24 cellular contexts compared by ENCODE assay signal in genomic region chr3:170024581-170024980, GRCh38. TPM values are rescaled to one million over a fixed set of nuclear protein-coding genes. Genes with fewer than 3 reads are reported as not detected.
"Had no signal": no experiment of that assay in that cellular context is flagged by ENCODE, and none has a peak within 500 bp of the region (broad histone marks: within the 10 kb centered on the region; RNA-seq: fewer than 3 reads in every experiment).

No MANE protein-coding gene starts in this region.

- H3K27ac Mint-ChIP-seq: activated CD4-positive, alpha-beta memory T cell treated with anti-CD3 and anti-CD28 coated beads for 36 hours; activated CD4-positive, alpha-beta T cell treated with anti-CD3 and anti-CD28 coated beads, Interleukin-2, amount 10 ng/mL, durations not matched to agents 7 days and 5 days; activated naive CD4-positive, alpha-beta T cell treated with anti-CD3 and anti-CD28 coated beads for 36 hours; activated naive CD8-positive, alpha-beta T cell; activated T-helper 17 cell treated with anti-CD3 and anti-CD28 coated beads, Interleukin-2, amount 50 U/mL, for 72 hours; T-helper 17 cell had no signal

- H3K4me1 ChIP-seq: SJSA1 had no signal

- H3K36me3 Mint-ChIP-seq: activated naive CD8-positive, alpha-beta T cell had no signal

- H3K9me3 ChIP-seq: SJSA1 had no signal

- H3K27ac ChIP-seq: brain microvascular endothelial cell, cardiac muscle cell, SJSA1, VCaP had no signal

- DNase-seq: activated CD4-positive, alpha-beta memory T cell treated with anti-CD3 and anti-CD28 coated beads for 36 hours; activated CD4-positive, alpha-beta T cell treated with anti-CD3 and anti-CD28 coated beads, Interleukin-2, amount 10 ng/mL, durations not matched to agents 7 days and 5 days; activated CD4-positive, CD25-positive, alpha-beta regulatory T cell; activated CD8-positive, alpha-beta memory T cell treated with anti-CD3 and anti-CD28 coated beads for 24 hours; activated gamma-delta T cell; activated naive CD4-positive, alpha-beta T cell treated with anti-CD3 and anti-CD28 coated beads for 36 hours; activated T-cell treated with anti-CD3 and anti-CD28 coated beads, Interleukin-2, amount 50 U/mL, for 4 hours; brain microvascular endothelial cell; KBM-7; NCI-H1105 treated with DMSO at 0.1 percent for 48 hours; NCI-H146; NCI-H187 treated with DMSO at 0.1 percent for 48 hours; NCI-H2081 treated with DMSO at 0.1 percent for 48 hours; NCI-H446; NCI-H524; OCI-M1; RPMI8226; T-helper 17 cell; T-helper 9 cell had no signal

- H3K36me3 ChIP-seq: brain microvascular endothelial cell, cardiac muscle cell, SJSA1 had no signal

- H3K4me3 Mint-ChIP-seq: activated CD4-positive, alpha-beta memory T cell treated with anti-CD3 and anti-CD28 coated beads for 36 hours; activated CD4-positive, alpha-beta T cell treated with anti-CD3 and anti-CD28 coated beads, Interleukin-2, amount 10 ng/mL, durations not matched to agents 7 days and 5 days; activated naive CD4-positive, alpha-beta T cell treated with anti-CD3 and anti-CD28 coated beads for 36 hours; activated naive CD8-positive, alpha-beta T cell; activated T-cell treated with anti-CD3 and anti-CD28 coated beads, Interleukin-2, amount 50 U/mL, for 4 hours; activated T-helper 17 cell treated with anti-CD3 and anti-CD28 coated beads, Interleukin-2, amount 50 U/mL, for 72 hours; T-helper 17 cell had no signal

- H3K27me3 ChIP-seq: cardiac muscle cell, SJSA1 had no signal

- H3K4me3 ChIP-seq: cardiac muscle cell, SJSA1 had no signal

- H3K9me3 Mint-ChIP-seq: activated CD4-positive, alpha-beta memory T cell treated with anti-CD3 and anti-CD28 coated beads for 36 hours; activated naive CD4-positive, alpha-beta T cell treated with anti-CD3 and anti-CD28 coated beads for 36 hours; activated T-cell treated with anti-CD3 and anti-CD28 coated beads, Interleukin-2, amount 50 U/mL, for 4 hours had no signal

- H3K27me3 Mint-ChIP-seq: activated CD4-positive, alpha-beta memory T cell treated with anti-CD3 and anti-CD28 coated beads for 36 hours; activated CD4-positive, alpha-beta T cell treated with anti-CD3 and anti-CD28 coated beads, Interleukin-2, amount 10 ng/mL, durations not matched to agents 7 days and 5 days; activated naive CD8-positive, alpha-beta T cell; activated T-helper 17 cell treated with anti-CD3 and anti-CD28 coated beads, Interleukin-2, amount 50 U/mL, for 72 hours had no signal

RNA-seq across cellular contexts. Expression of gene GPR160, which starts 13.2 kb away (rescaled TPM):
- total RNA-seq: cardiac muscle cell had no signal
